In genomic region chr1:12152106-12152891, GRCh38 we compare ENCODE assay signal across 9 cellular contexts. TPM values are rescaled to one million over a fixed set of nuclear protein-coding genes. Genes with fewer than 3 reads are reported as not detected.
DNase-seq lines count a peak whose midpoint lies in the region; ATAC-seq lines count a peak whose summit lies in the region.
"Had no signal": no experiment of that assay in that cellular context is flagged by ENCODE, and none has a peak within 500 bp of the region (broad histone marks: within the 10 kb centered on the region; RNA-seq: fewer than 3 reads in every experiment).

No MANE protein-coding gene starts in this region.

- H3K4me3 ChIP-seq in skin epidermis: no peak overlapping the region

- H3K4me1 Mint-ChIP-seq in T-helper 1 cell treated with Interleukin-12 subunit alpha and Interleukin-12 subunit beta and Interleukin-4 antibody, amounts not matched to agents 30 μg/mL and 1 μg/mL, for 36 hours (ENCODE audit: low read depth): peaks cover 83% of the 10 kb centered on the region
- peaks cover 87 to 92% (median 88%) of the 10 kb centered on the region in 3 donors for H3K4me1 Mint-ChIP-seq in T-cell

- peak overlapping the region; percentile 81 for H3K4me3 Mint-ChIP-seq in T-helper 1 cell treated with Interleukin-12 subunit alpha and Interleukin-12 subunit beta and Interleukin-4 antibody, amounts not matched to agents 30 μg/mL and 1 μg/mL, for 36 hours
- peak overlapping the region; percentile 11 to 59 (median 26) for H3K4me3 Mint-ChIP-seq in T-cell

- POLR2A ChIA-PET in T-cell (lab: Charles Lee): interaction anchor here in 1 of 2 donors (2.5 kb wide), 1 partner anchor 26 kb away, joined by 10 read pairs; no protein-coding TSS in a partner anchor

- peaks cover 20% of the 10 kb centered on the region for H3K36me3 Mint-ChIP-seq in T-helper 1 cell treated with Interleukin-12 subunit alpha and Interleukin-12 subunit beta and Interleukin-4 antibody, amounts not matched to agents 30 μg/mL and 1 μg/mL, for 36 hours (ENCODE audit: low read depth)
- no peaks in the 10 kb centered on the region for H3K36me3 Mint-ChIP-seq in T-cell

- CTCF ChIA-PET in T-cell (lab: Charles Lee): no interaction called here

- ATAC-seq in HG02759 (IDR thresholded peaks at IDR 0.05; ENCODE audit: unreplicated experiment) (peak; percentile 56), T-cell (replicated peaks in 1 of 4) (no peak)

- DNase-seq in T-helper 1 cell (no peak), T-cell (peak in 1 of 34 experiments; percentile 31), H4 (ENCODE audit: low spot score) (no peak), NCI-H2029 treated with DMSO at 0.1 percent for 48 hours (lab: John Stamatoyannopoulos, UW) (no peak), NCI-H146 (lab: John Stamatoyannopoulos, UW) (no peak)
- DNase-seq: 8988T had no signal

- H3K9me3 Mint-ChIP-seq in T-helper 1 cell treated with Interleukin-12 subunit alpha and Interleukin-12 subunit beta and Interleukin-4 antibody, amounts not matched to agents 30 μg/mL and 1 μg/mL, for 36 hours: peaks cover 7% of the 10 kb centered on the region
- H3K9me3 Mint-ChIP-seq in T-cell: peaks cover 0 to 3% (median 0%) of the 10 kb centered on the region in 3 donors

- no peaks in the 10 kb centered on the region for H3K27me3 Mint-ChIP-seq in T-helper 1 cell treated with Interleukin-12 subunit alpha and Interleukin-12 subunit beta and Interleukin-4 antibody, amounts not matched to agents 30 μg/mL and 1 μg/mL, for 36 hours (ENCODE audit: low read depth)
- H3K27me3 Mint-ChIP-seq in T-cell: no peaks in the 10 kb centered on the region

- peak overlapping the region in 19 of 21 experiments; percentile 2 to 95 (median 80) for H3K27ac ChIP-seq in skin epidermis

- H3K27ac Mint-ChIP-seq in T-helper 1 cell treated with Interleukin-12 subunit alpha and Interleukin-12 subunit beta and Interleukin-4 antibody, amounts not matched to agents 30 μg/mL and 1 μg/mL, for 36 hours: peak overlapping the region; percentile 99
- H3K27ac Mint-ChIP-seq in T-cell: peak overlapping the region; percentile 97 to 100

RNA-seq across cellular contexts. Expression of gene TNFRSF1B, which starts 14.5 kb away (rescaled TPM):
- total RNA-seq in T-cell: 100 to 1,000 TPM in 2 of 5 donors, 10 to 100 TPM in 3; 55.0 to 130 (median 99.6) TPM
- total RNA-seq in H4 (2014; rRNA removed; shearing (Covaris generic)): 0.47 and 0.93 TPM in 2 replicates

Comparison
In these comparisons a context has a peak if more than half of its experiments do, and no peak if none do; other contexts are left out.
1. RNA of gene TNFRSF1B, which starts 14.5 kb away (total RNA-seq): 55.0 to 130 TPM in T-cell; 0.47 to 0.93 TPM in H4; every median in the first group is over 10 times any median in the second.